8 cellular contexts compared by ENCODE assay signal in the genomic region with DNA sequence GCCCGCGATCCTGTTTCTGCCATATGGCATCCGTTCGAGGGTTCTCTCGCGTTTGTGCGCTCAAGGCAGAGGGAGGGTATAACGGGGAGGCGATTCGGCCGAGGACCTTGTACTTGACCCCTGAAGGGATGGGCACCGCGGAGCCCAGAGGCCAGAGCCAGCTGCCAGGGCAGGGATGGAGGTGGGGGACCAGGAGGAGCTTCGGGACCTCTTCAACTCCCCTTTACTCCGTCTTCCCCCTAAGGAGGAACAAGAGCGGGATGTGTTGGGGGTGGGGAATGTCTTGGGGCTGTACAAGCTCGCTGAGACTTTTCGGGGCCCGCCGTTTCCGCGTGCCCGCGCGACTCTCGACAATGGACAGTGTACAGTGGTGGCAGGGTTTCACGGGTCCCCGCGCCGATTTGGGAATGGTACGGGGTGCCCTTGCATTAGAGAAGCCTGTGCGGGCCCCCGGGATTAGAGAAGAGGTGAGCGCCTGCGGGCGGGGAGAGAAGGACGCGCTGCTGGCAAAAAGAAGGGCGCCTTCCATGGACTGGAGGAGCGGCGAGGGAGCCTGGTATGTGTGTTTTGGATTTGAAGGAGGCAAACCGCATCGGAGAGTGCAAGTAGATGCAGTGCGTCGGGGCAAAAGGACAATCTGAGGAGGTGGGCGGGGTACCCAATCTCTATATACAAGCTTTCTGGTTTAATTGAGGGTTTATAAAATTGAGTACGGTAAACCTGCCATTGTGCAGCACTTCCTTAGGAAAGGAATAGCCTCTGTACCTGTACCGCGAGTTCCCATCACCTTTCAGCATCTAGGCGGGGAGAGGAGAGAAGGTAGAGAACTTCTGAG. TPM values are rescaled to one million over a fixed set of nuclear protein-coding genes. Genes with fewer than 3 reads are reported as not detected.
DNase-seq lines count a peak whose midpoint lies in the region; ATAC-seq, FAIRE-seq and TF ChIP-seq lines count a peak whose summit lies in the region.

No MANE protein-coding gene starts in this region.

- DNase-seq in AG09309 (ENCODE audit: low read depth) (no peak), GM19239 (ENCODE audit: insufficient read length, low spot score) (no peak), iPS DF 19.7 (ENCODE audit: low read depth, low spot score) (peak; percentile 28), skeletal muscle cell (ENCODE audit: low read depth) (no peak), NCI-H774 (lab: John Stamatoyannopoulos, UW) (no peak), GOT3 (lab: John Stamatoyannopoulos, UW) (no peak)
- peak in 1 of 2 donors; percentile 3 for DNase-seq in activated T-cell treated with anti-CD3 and anti-CD28 coated beads, Interleukin-2, amount 50 U/mL, for 72 hours

- peaks cover 36% of the 10 kb centered on the region for H3K27me3 Mint-ChIP-seq in activated T-cell treated with anti-CD3 and anti-CD28 coated beads, Interleukin-2, amount 50 U/mL, for 72 hours (ENCODE audit: low read depth)

- peak overlapping the region; percentile 70 to 75 for H3K4me3 Mint-ChIP-seq in activated T-cell treated with anti-CD3 and anti-CD28 coated beads, Interleukin-2, amount 50 U/mL, for 72 hours

- peaks cover 18% of the 10 kb centered on the region for H3K4me1 Mint-ChIP-seq in activated T-cell treated with anti-CD3 and anti-CD28 coated beads, Interleukin-2, amount 50 U/mL, for 72 hours (ENCODE audit: low read depth)

- H3K4me3 ChIP-seq in AG09309 (ENCODE audit: control insufficient read depth, low read depth, low read length) (peak overlapping the region; percentile 3; the same call in 1 of the 2 replicates), skeletal muscle cell (ENCODE audit: low read depth, low read length) (peak overlapping the region; percentile 51)

- H3K9me3 Mint-ChIP-seq in activated T-cell treated with anti-CD3 and anti-CD28 coated beads, Interleukin-2, amount 50 U/mL, for 72 hours, result no peaks in the 10 kb centered on the region

- peak; percentile 15 to 19 for ATAC-seq in activated T-cell treated with anti-CD3 and anti-CD28 coated beads, Interleukin-2, amount 50 U/mL, for 72 hours (replicated peaks in 1 of 2)
- ATAC-seq in HG02884 (IDR thresholded peaks at IDR 0.05; ENCODE audit: unreplicated experiment), result no peak

- H3K36me3 Mint-ChIP-seq in activated T-cell treated with anti-CD3 and anti-CD28 coated beads, Interleukin-2, amount 50 U/mL, for 72 hours (ENCODE audit: insufficient read depth in 2 of 2), result no peaks in the 10 kb centered on the region

- H3K27ac Mint-ChIP-seq in activated T-cell treated with anti-CD3 and anti-CD28 coated beads, Interleukin-2, amount 50 U/mL, for 72 hours, result no peak overlapping the region

- TF ChIP-seq CTCF in AG09309 (IDR thresholded peaks at IDR 0.05; ENCODE audit: control insufficient read depth, insufficient read depth, low read depth, low read length, missing control alignments), result no peak

- FAIRE-seq in GM19239 (lab: Jason Lieb, UNC), result peak; percentile 52

RNA-seq across cellular contexts. Expression of a gene that starts 0.8 kb away (rescaled TPM):
- under 1 TPM; 0.22 to 0.74 TPM for total RNA-seq in activated T-cell treated with anti-CD3 and anti-CD28 coated beads, Interleukin-2, amount 50 U/mL, for 72 hours
